ENCODE assay signal across 9 cellular contexts in the genomic region with DNA sequence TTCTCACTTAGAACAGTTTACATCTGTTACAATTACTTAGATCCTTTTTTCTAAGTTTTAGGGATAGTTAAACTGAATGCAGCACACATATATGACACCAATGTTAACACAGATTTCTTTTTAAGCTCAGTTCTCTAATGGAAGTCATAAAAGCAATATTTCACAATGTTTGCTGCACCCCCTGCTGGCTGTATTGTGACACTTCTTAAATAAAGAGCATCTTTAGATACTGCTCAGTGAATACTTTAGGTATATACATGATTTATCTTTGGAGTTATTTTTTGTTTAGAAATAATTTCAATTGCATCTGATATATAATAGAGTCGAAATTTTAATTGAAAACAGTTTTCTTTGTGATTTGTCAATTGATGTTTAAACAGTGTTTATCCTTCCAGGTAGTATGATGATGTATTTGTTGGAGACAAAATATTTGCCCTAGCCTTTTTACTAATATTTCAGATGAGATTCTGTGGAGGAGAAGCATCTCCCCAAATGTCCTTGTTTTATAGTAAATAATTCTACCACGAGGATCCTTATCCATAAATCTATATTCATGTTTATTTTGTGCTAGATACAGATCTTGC.
A peak's percentile ranks its signal among the peaks of the same experiment; 100 is the strongest.
DNase-seq lines count a peak whose midpoint lies in the region; ATAC-seq, FAIRE-seq and TF ChIP-seq lines count a peak whose summit lies in the region.
"Had no signal": no experiment of that assay in that cellular context is flagged by ENCODE, and none has a peak within 500 bp of the region (broad histone marks: within the 10 kb centered on the region; RNA-seq: fewer than 3 reads in every experiment).

No MANE protein-coding gene starts in this region.

- ATAC-seq in GM21390 (IDR thresholded peaks at IDR 0.05; ENCODE audit: unreplicated experiment) (peak; percentile 54), lower lobe of right lung (peak; percentile 61 to 62)
- ATAC-seq: stimulated activated effector memory CD8-positive, alpha-beta T cell treated with anti-CD3 and anti-CD28 coated beads, Interleukin-12 subunit alpha, Interleukin-12 subunit beta, amount 100 ng/mL, for 72 hours had no signal

- H2AFZ ChIP-seq in SU-DHL-6 (ENCODE audit: low read depth, low read length, severe bottlenecking): no peak overlapping the region

- TF ChIP-seq EP300 in stomach (IDR thresholded peaks at IDR 0.05): no peak

- intact Hi-C loops in lower lobe of right lung (cut with DNase I) (no loop called here), stomach (cut with DNase I; ENCODE audit: low total_unique reads) (loop anchor here (5.0 kb wide), 1 partner anchor 195 kb away; no protein-coding TSS in a partner anchor)

- H3K27ac ChIP-seq in SU-DHL-6 (ENCODE audit: low read depth, low read length) (no peak overlapping the region), lower lobe of right lung (no peak overlapping the region), stomach (no peak overlapping the region)

- no peak overlapping the region for H3K4me2 ChIP-seq in SU-DHL-6 (ENCODE audit: low read depth, low read length, poor library complexity, severe bottlenecking)

- H3K9ac ChIP-seq in SU-DHL-6 (ENCODE audit: low read length): no peak overlapping the region

- H3K36me3 ChIP-seq in SU-DHL-6 (ENCODE audit: low read length): no peaks in the 10 kb centered on the region
- H3K36me3 ChIP-seq in bronchial epithelial cell (ENCODE audit: control insufficient read depth, insufficient read depth, low read length): no peaks in the 10 kb centered on the region
- H3K36me3 ChIP-seq in lower lobe of right lung: peaks cover 16% of the 10 kb centered on the region
- H3K36me3 ChIP-seq in stomach: peaks cover 0 to 8% (median 6%) of the 10 kb centered on the region in 4 donors

- H3K4me3 ChIP-seq in NB4 (ENCODE audit: low read depth, low read length): no peak overlapping the region
- H3K4me3 ChIP-seq in SU-DHL-6 (ENCODE audit: insufficient read depth, low read length, poor library complexity, severe bottlenecking): no peak overlapping the region
- H3K4me3 ChIP-seq in bronchial epithelial cell (ENCODE audit: low read depth, low read length): no peak overlapping the region
- no peak overlapping the region for H3K4me3 ChIP-seq in lower lobe of right lung
- H3K4me3 ChIP-seq in stomach: no peak overlapping the region

- 6 to 20% (median 8%) methylated on average over 2 of the region's 2 CpGs for WGBS in stomach, 5 donors

- DNase-seq in DMS79 treated with DMSO at 0.1 percent for 48 hours (lab: John Stamatoyannopoulos, UW) (peak; percentile 83), NB4 (ENCODE audit: low read depth) (peak; percentile 75), bronchial epithelial cell (ENCODE audit: low read depth) (peak; percentile 56), lower lobe of right lung (no peak), stomach (peak; percentile 55), GDM1 (lab: John Stamatoyannopoulos, UW) (no peak)

- TF ChIP-seq POLR2A in NB4 (IDR thresholded peaks at IDR 0.05; ENCODE audit: extremely low read depth, insufficient read length) (no peak), stomach (IDR thresholded peaks at IDR 0.05) (no peak)

- no peak for FAIRE-seq in bronchial epithelial cell (lab: Jason Lieb, UNC)

- no peaks in the 10 kb centered on the region for H4K20me1 ChIP-seq in SU-DHL-6 (ENCODE audit: low read depth, low read length)

- H3K4me1 ChIP-seq in lower lobe of right lung (peaks cover 10% of the 10 kb centered on the region), stomach (peaks cover 11 to 20% (median 13%) of the 10 kb centered on the region in 4 donors)

- no peaks in the 10 kb centered on the region for H3F3A ChIP-seq in SU-DHL-6 (ENCODE audit: insufficient read depth)

- H3K9me3 ChIP-seq in SU-DHL-6 (ENCODE audit: insufficient read depth, low read length) (no peaks in the 10 kb centered on the region), lower lobe of right lung (no peaks in the 10 kb centered on the region), stomach (no peaks in the 10 kb centered on the region)

- H3K27me3 ChIP-seq in SU-DHL-6 (ENCODE audit: low read length): no peaks in the 10 kb centered on the region
- H3K27me3 ChIP-seq in bronchial epithelial cell (ENCODE audit: control insufficient read depth, insufficient read depth, low read length): no peaks in the 10 kb centered on the region
- H3K27me3 ChIP-seq in lower lobe of right lung (ENCODE audit: low read depth): no peaks in the 10 kb centered on the region
- H3K27me3 ChIP-seq in stomach: no peaks in the 10 kb centered on the region

- H3K79me2 ChIP-seq in SU-DHL-6 (ENCODE audit: insufficient read depth, low read length): no peaks in the 10 kb centered on the region

- peak; percentile 62 for TF ChIP-seq CTCF in NB4 (IDR thresholded peaks at IDR 0.05; ENCODE audit: low read depth, low read length)
- peak; percentile 71 for TF ChIP-seq CTCF in SU-DHL-6 (IDR thresholded peaks at IDR 0.05; ENCODE audit: insufficient read depth, low read length, poor library complexity, severe bottlenecking)
- TF ChIP-seq CTCF in bronchial epithelial cell (IDR thresholded peaks at IDR 0.05; ENCODE audit: insufficient read depth, low read length, severe bottlenecking): peak; percentile 40
- TF ChIP-seq CTCF in lower lobe of right lung (IDR thresholded peaks at IDR 0.05): peak; percentile 73
- TF ChIP-seq CTCF in stomach (IDR thresholded peaks at IDR 0.05): peak in 5 of 7 experiments; percentile 44 to 82 (median 68)

- no peaks in the 10 kb centered on the region for H3K9me2 ChIP-seq in SU-DHL-6 (replicated peaks; ENCODE audit: insufficient read depth, low read length)

Comparison
In these comparisons a context has a peak if more than half of its experiments do, and no peak if none do; other contexts are left out.
1. DNase-seq: peak in DMS79 treated with DMSO at 0.1 percent for 48 hours (single experiment), NB4 (single experiment), bronchial epithelial cell (single experiment) and stomach (single experiment); none in lower lobe of right lung (single experiment) and GDM1 (single experiment).
2. Peak in every context shown above with its lines, with median percentiles within 50 percentile points of each other: CTCF ChIP-seq.